Comparison of ENCODE assay signal across 23 cellular contexts in genomic region chr21:15171546-15171945, GRCh38.
"Had no signal": no experiment of that assay in that cellular context is flagged by ENCODE, and none has a peak within 500 bp of the region (broad histone marks: within the 10 kb centered on the region; RNA-seq: fewer than 3 reads in every experiment).

No MANE protein-coding gene starts in this region.

- H3K27ac Mint-ChIP-seq: IgD-negative memory B cell had no signal

- ATAC-seq: K562 had no signal

- H3K4me3 ChIP-seq: K562 had no signal

- DNase-seq: Kasumi-1, MV-4-11, NCI-H1048, NCI-H1105, NCI-H1417, NCI-H1436 treated with DMSO at 0.1 percent for 48 hours, NCI-H1694, NCI-H187 treated with DMSO at 0.1 percent for 48 hours, NCI-H2029 treated with DMSO at 0.1 percent for 48 hours, NCI-H2171 treated with DMSO at 0.1 percent for 48 hours, NCI-H345, NCI-H446 treated with DMSO at 0.1 percent for 48 hours, NCI-H510A treated with DMSO at 0.1 percent for 48 hours, NCI-H526, NCI-H774, Right ventricle myocardium superior, RPMI8226, SIG-M5, SK-N-SH, SW 1271 had no signal

- H3K36me3 Mint-ChIP-seq: IgD-negative memory B cell had no signal

- H3K9me3 ChIP-seq: SK-N-SH had no signal

- H3K27ac ChIP-seq: KMS-11 had no signal
